9 cellular contexts compared by ENCODE assay signal in the genomic region with DNA sequence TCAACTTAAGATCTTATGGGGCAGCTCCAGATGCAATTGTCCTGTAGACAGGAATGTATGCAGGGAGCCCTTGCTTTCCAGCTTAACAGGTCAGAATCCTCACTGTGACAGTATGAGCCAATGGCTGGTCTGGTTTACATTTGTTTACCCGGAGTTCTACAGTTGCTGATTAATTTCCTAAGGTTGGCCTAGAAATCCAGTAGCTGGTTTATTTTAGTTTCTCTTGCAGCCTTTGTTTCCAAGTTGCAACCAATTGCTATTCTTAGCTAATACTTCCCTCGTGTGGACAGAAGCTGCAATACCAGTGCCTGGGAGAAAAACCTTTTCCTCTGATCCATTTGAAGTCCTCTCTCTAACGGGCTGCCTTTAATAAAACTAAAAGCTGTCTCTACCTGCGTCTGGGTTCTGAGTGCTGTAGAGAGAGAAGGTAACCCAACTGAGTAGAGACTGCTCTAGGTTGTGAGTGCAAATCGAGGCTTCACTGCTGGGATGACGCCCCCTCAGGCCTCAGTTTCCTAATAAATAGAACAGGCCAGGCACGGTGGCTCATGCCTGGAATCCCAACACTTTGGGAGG. TPM values are rescaled to one million over a fixed set of nuclear protein-coding genes. Genes with fewer than 3 reads are reported as not detected.
DNase-seq lines count a peak whose midpoint lies in the region; ATAC-seq and TF ChIP-seq lines count a peak whose summit lies in the region.
"Had no signal": no experiment of that assay in that cellular context is flagged by ENCODE, and none has a peak within 500 bp of the region (broad histone marks: within the 10 kb centered on the region; RNA-seq: fewer than 3 reads in every experiment).

No MANE protein-coding gene starts in this region.

- no peak overlapping the region for H3K27ac ChIP-seq in GM23248
- no peak overlapping the region for H3K27ac ChIP-seq in WERI-Rb-1
- no peak overlapping the region for H3K27ac ChIP-seq in esophagus muscularis mucosa (replicated peaks in 1 of 4)

- no peak overlapping the region for H3K4me2 ChIP-seq in GM23248 (ENCODE audit: unreplicated experiment)

- no peaks in the 10 kb centered on the region for H3K79me2 ChIP-seq in GM23248 (ENCODE audit: insufficient read depth)

- peak overlapping the region; percentile 69 for H2AFZ ChIP-seq in GM23248

- TF ChIP-seq EP300 in esophagus muscularis mucosa (IDR thresholded peaks at IDR 0.05) = no peak

- H3K4me3 Mint-ChIP-seq in nephron = no peak overlapping the region
- H3K4me3 Mint-ChIP-seq: IgD-negative memory B cell had no signal

- no peaks in the 10 kb centered on the region for H4K20me1 ChIP-seq in GM23248 (ENCODE audit: insufficient read depth)

- H3K27me3 Mint-ChIP-seq in nephron (ENCODE audit: low read depth) = no peaks in the 10 kb centered on the region
- H3K27me3 Mint-ChIP-seq: IgD-negative memory B cell had no signal

- in situ Hi-C loops in GM23248 (cut with MboI) = loop anchor here (10.0 kb wide), 1 partner anchor 1233 kb away; no protein-coding TSS in a partner anchor

- DNase-seq in CD1c-positive myeloid dendritic cell (ENCODE audit: extremely low spot score) (peak; percentile 49), GM23248 (peak; percentile 86), NCI-H2171 treated with DMSO at 0.1 percent for 48 hours (lab: John Stamatoyannopoulos, UW) (peak; percentile 74), WERI-Rb-1 (peak; percentile 18), esophagus muscularis mucosa (ENCODE audit: extremely low spot score) (no peak)
- no peak for DNase-seq in effector CD4-positive, alpha-beta T cell

- no peak overlapping the region for H3K9ac ChIP-seq in GM23248

- H3K36me3 ChIP-seq in GM23248 (ENCODE audit: low read depth) (no peaks in the 10 kb centered on the region), WERI-Rb-1 (no peaks in the 10 kb centered on the region), esophagus muscularis mucosa (no peaks in the 10 kb centered on the region)

- TF ChIP-seq POLR2A in esophagus muscularis mucosa (IDR thresholded peaks at IDR 0.05; ENCODE audit: low read depth) = no peak

- no peak for ATAC-seq in HG03280 (IDR thresholded peaks at IDR 0.05; ENCODE audit: unreplicated experiment)

- H3K4me1 ChIP-seq in GM23248 (ENCODE audit: insufficient read depth) (peaks cover 4% of the 10 kb centered on the region; the same call in 1 of the 2 replicates), esophagus muscularis mucosa (peaks cover 6 to 10% (median 8%) of the 10 kb centered on the region in 4 donors)

- H3K4me3 ChIP-seq in GM23248 (no peak overlapping the region), WERI-Rb-1 (ENCODE audit: low read depth, low read length) (no peak overlapping the region), esophagus muscularis mucosa (no peak overlapping the region)

- H3K4me1 Mint-ChIP-seq in nephron = peaks cover 9% of the 10 kb centered on the region

- H3K9me3 ChIP-seq in GM23248 (ENCODE audit: low read depth) (no peaks in the 10 kb centered on the region), WERI-Rb-1 (ENCODE audit: severe bottlenecking) (no peaks in the 10 kb centered on the region), esophagus muscularis mucosa (no peaks in the 10 kb centered on the region)

- intact Hi-C loops in esophagus muscularis mucosa (cut with DNase I) = no loop called here

- peak; percentile 62 for TF ChIP-seq CTCF in WERI-Rb-1 (IDR thresholded peaks at IDR 0.05; ENCODE audit: low read depth, low read length)
- TF ChIP-seq CTCF in esophagus muscularis mucosa (IDR thresholded peaks at IDR 0.05) = peak; percentile 54 to 78 (median 61)
- peak; percentile 84 to 94 (median 92) for TF ChIP-seq CTCF in nephron (IDR thresholded peaks at IDR 0.05; ENCODE audit: unreplicated experiment in 3 of 3)

- H3F3A ChIP-seq in GM23248 (ENCODE audit: insufficient read depth) = no peaks in the 10 kb centered on the region

- WGBS in GM23248 (ENCODE audit: low coverage in 1 of 2, low lambda C conversion rate in 2 of 2, missing lambda C conversion rate in 2 of 2), 2 experiments = 16 to 17% methylated on average over 7 of the region's 7 CpGs
- WGBS in esophagus muscularis mucosa = 30% methylated on average over 7 of the region's 7 CpGs

- no peaks in the 10 kb centered on the region for H3K27me3 ChIP-seq in GM23248 (replicated peaks; ENCODE audit: insufficient read depth)
- no peaks in the 10 kb centered on the region for H3K27me3 ChIP-seq in WERI-Rb-1 (ENCODE audit: insufficient read depth, low read depth, severe bottlenecking)
- no peaks in the 10 kb centered on the region for H3K27me3 ChIP-seq in esophagus muscularis mucosa

- no peaks in the 10 kb centered on the region for H3K36me3 Mint-ChIP-seq in nephron (ENCODE audit: low read depth)
- H3K36me3 Mint-ChIP-seq: IgD-negative memory B cell had no signal

- peak overlapping the region; percentile 64 to 93 (median 83) for H3K27ac Mint-ChIP-seq in nephron
- H3K27ac Mint-ChIP-seq: IgD-negative memory B cell had no signal

- no peaks in the 10 kb centered on the region for H3K9me2 ChIP-seq in GM23248 (ENCODE audit: insufficient read depth)

- no peaks in the 10 kb centered on the region for H3K9me3 Mint-ChIP-seq in nephron
- H3K9me3 Mint-ChIP-seq: IgD-negative memory B cell had no signal

RNA-seq across cellular contexts. Expression of a gene that starts 45.9 kb away (rescaled TPM):
- total RNA-seq in GM23248 (2014; rRNA removed; shearing (Covaris generic)) = 18.1 and 23.5 TPM in 2 replicates
- 8.9 and 10.4 TPM in 2 replicates for polyA plus RNA-seq in GM23248 (2016; fragmentation: Nextera tagmentation; extraction: Ambion mirVana)
- total RNA-seq in esophagus muscularis mucosa = 10 to 100 TPM; 15.4 to 27.3 (median 18.6) TPM

Comparison
In these comparisons a context has a peak if more than half of its experiments do, and no peak if none do; other contexts are left out.
1. DNase-seq: peak in CD1c-positive myeloid dendritic cell (single experiment), GM23248 (single experiment), NCI-H2171 treated with DMSO at 0.1 percent for 48 hours (single experiment) and WERI-Rb-1 (single experiment); none in esophagus muscularis mucosa (single experiment) and effector CD4-positive, alpha-beta T cell (single experiment).
2. Peak in every context shown above with its lines, with median percentiles within 50 percentile points of each other: CTCF ChIP-seq.